Comparison of ENCODE assay signal across 9 cellular contexts in genomic region chr2:157439792-157440186, GRCh38. TPM values are rescaled to one million over a fixed set of nuclear protein-coding genes. Genes with fewer than 3 reads are reported as not detected.
A peak's percentile ranks its signal among the peaks of the same experiment; 100 is the strongest.
DNase-seq lines count a peak whose midpoint lies in the region; ATAC-seq and TF ChIP-seq lines count a peak whose summit lies in the region.
"Had no signal": no experiment of that assay in that cellular context is flagged by ENCODE, and none has a peak within 500 bp of the region (broad histone marks: within the 10 kb centered on the region; RNA-seq: fewer than 3 reads in every experiment).

No MANE protein-coding gene starts in this region.

- peak overlapping the region; percentile 89 to 99 (median 98) for H3K4me3 Mint-ChIP-seq in IgD-negative memory B cell
- peak overlapping the region; percentile 99 for H3K4me3 Mint-ChIP-seq in activated naive CD8-positive, alpha-beta T cell
- H3K4me3 Mint-ChIP-seq in endodermal cell, result no peak overlapping the region

- peak overlapping the region in 3 of 4 donors; percentile 39 to 46 (median 44) for H3K4me3 ChIP-seq in upper lobe of left lung
- H3K4me3 ChIP-seq in endodermal cell (ENCODE audit: low read length), result no peak overlapping the region

- CTCF ChIA-PET in GM10248 (lab: Yijun Ruan, JAX), result interaction anchor here (0.8 to 8.2 kb wide), 19 partner anchors 10 to 137 kb away, joined by 3 to 49 read pairs (median 5); partner anchors contain the start of gene ERMN

- WGBS in upper lobe of left lung, 2 donors, result 33 to 79% methylated on average over 1 of the region's 1 CpG
- WGBS in endodermal cell (ENCODE audit: insufficient coverage in 1 of 2, insufficient read length in 1 of 2), 2 experiments, result 100% methylated on average over 1 of the region's 1 CpG; no CpG with 5 or more reads in 1 of the 2 experiments

- H3K27ac ChIP-seq in upper lobe of left lung (peak overlapping the region in 3 of 4 donors; percentile 68 to 87 (median 84)), endodermal cell (ENCODE audit: low read depth, low read length) (no peak overlapping the region)

- H3K36me3 ChIP-seq in upper lobe of left lung, result no peaks in the 10 kb centered on the region
- H3K36me3 ChIP-seq in endodermal cell (ENCODE audit: control insufficient read depth, insufficient read depth, low read length), result no peaks in the 10 kb centered on the region

- no peak overlapping the region for H3K9ac ChIP-seq in endodermal cell (ENCODE audit: extremely low read depth, low read length, poor library complexity, severe bottlenecking)

- H3K27me3 ChIP-seq in upper lobe of left lung, result no peaks in the 10 kb centered on the region
- H3K27me3 ChIP-seq in endodermal cell (ENCODE audit: control insufficient read depth, insufficient read depth, low read length, poor library complexity, severe bottlenecking), result no peaks in the 10 kb centered on the region

- H3K9me3 Mint-ChIP-seq in IgD-negative memory B cell, result no peaks in the 10 kb centered on the region
- H3K9me3 Mint-ChIP-seq in activated naive CD8-positive, alpha-beta T cell (ENCODE audit: low read depth), result no peaks in the 10 kb centered on the region
- H3K9me3 Mint-ChIP-seq in endodermal cell, result no peaks in the 10 kb centered on the region

- H3K4me1 ChIP-seq in upper lobe of left lung (peaks cover 0 to 7% (median 2%) of the 10 kb centered on the region in 4 donors), endodermal cell (ENCODE audit: control insufficient read depth, insufficient read depth, low read length) (peaks cover 10% of the 10 kb centered on the region)

- no peak for TF ChIP-seq EP300 in upper lobe of left lung (IDR thresholded peaks at IDR 0.05)

- H3K9me3 ChIP-seq in upper lobe of left lung (no peaks in the 10 kb centered on the region), endodermal cell (ENCODE audit: control insufficient read depth, low read length) (no peaks in the 10 kb centered on the region)

- no peaks in the 10 kb centered on the region for H3K27me3 Mint-ChIP-seq in IgD-negative memory B cell
- no peaks in the 10 kb centered on the region for H3K27me3 Mint-ChIP-seq in activated naive CD8-positive, alpha-beta T cell
- H3K27me3 Mint-ChIP-seq in endodermal cell (ENCODE audit: insufficient read depth), result no peaks in the 10 kb centered on the region

- H3K27ac Mint-ChIP-seq in IgD-negative memory B cell (peak overlapping the region; percentile 87 to 98 (median 98)), endodermal cell (no peak overlapping the region)
- H3K27ac Mint-ChIP-seq in activated naive CD8-positive, alpha-beta T cell, result peak overlapping the region; percentile 99

- TF ChIP-seq POLR2A in upper lobe of left lung (IDR thresholded peaks at IDR 0.05), result no peak

- ATAC-seq in GM21381 (IDR thresholded peaks at IDR 0.05; ENCODE audit: unreplicated experiment), result peak; percentile 34
- ATAC-seq in upper lobe of left lung (ENCODE audit: low FRiP score in 2 of 2), result peak; percentile 51 to 64

- H3K4me1 Mint-ChIP-seq in IgD-negative memory B cell, result peaks cover 41 to 50% (median 49%) of the 10 kb centered on the region in 3 donors
- peaks cover 17% of the 10 kb centered on the region for H3K4me1 Mint-ChIP-seq in activated naive CD8-positive, alpha-beta T cell (ENCODE audit: low read depth)
- peaks cover 24% of the 10 kb centered on the region for H3K4me1 Mint-ChIP-seq in endodermal cell

- no peak for TF ChIP-seq CTCF in GM10248 (IDR thresholded peaks at IDR 0.05; ENCODE audit: control extremely low read depth, extremely low read depth, low read depth, missing control alignments)
- no peak for TF ChIP-seq CTCF in upper lobe of left lung (IDR thresholded peaks at IDR 0.05)
- TF ChIP-seq CTCF in endodermal cell (conservative IDR thresholded peaks at IDR 0.05), result no peak

- peaks cover 19% of the 10 kb centered on the region for H3K36me3 Mint-ChIP-seq in IgD-negative memory B cell
- peaks cover 59% of the 10 kb centered on the region for H3K36me3 Mint-ChIP-seq in activated naive CD8-positive, alpha-beta T cell
- no peaks in the 10 kb centered on the region for H3K36me3 Mint-ChIP-seq in endodermal cell (ENCODE audit: low read depth)

- POLR2A ChIA-PET in GM10248 (lab: Yijun Ruan, JAX), result interaction anchor here (0.7 to 3.0 kb wide), 4 partner anchors 11 to 1094 kb away, joined by 4 to 13 read pairs (median 8); no protein-coding TSS in a partner anchor

- DNase-seq in GM10248 (ENCODE audit: extremely low spot score) (peak; percentile 35), upper lobe of left lung (no peak), amygdala (lab: John Stamatoyannopoulos, UW) (no peak), endodermal cell (no peak), NCI-H1436 (lab: John Stamatoyannopoulos, UW) (no peak)

RNA-seq across cellular contexts. Expression of gene CYTIP, which starts 4.1 kb away (rescaled TPM):
- 83.6 TPM for polyA plus RNA-seq in IgD-negative memory B cell
- total RNA-seq in upper lobe of left lung (10 to 100 TPM; 23.1 to 47.1 (median 28.5) TPM), endodermal cell (under 1 TPM in 1 of 2 donors, not detected in 1; 0.31 TPM)
- polyA plus RNA-seq in endodermal cell (2013, experiment 1 of 2), result not detected
- polyA plus RNA-seq in endodermal cell (2013, experiment 2 of 2), result not detected
- polyA plus RNA-seq: neural cell had no signal

Comparison
In these comparisons a context has a peak if more than half of its experiments do, and no peak if none do; other contexts are left out.
1. RNA of gene CYTIP, which starts 4.1 kb away (total RNA-seq): 23.1 to 47.1 TPM in upper lobe of left lung; 0.31 TPM in endodermal cell; every median in the first group is over 10 times any median in the second.